In the genomic region with DNA sequence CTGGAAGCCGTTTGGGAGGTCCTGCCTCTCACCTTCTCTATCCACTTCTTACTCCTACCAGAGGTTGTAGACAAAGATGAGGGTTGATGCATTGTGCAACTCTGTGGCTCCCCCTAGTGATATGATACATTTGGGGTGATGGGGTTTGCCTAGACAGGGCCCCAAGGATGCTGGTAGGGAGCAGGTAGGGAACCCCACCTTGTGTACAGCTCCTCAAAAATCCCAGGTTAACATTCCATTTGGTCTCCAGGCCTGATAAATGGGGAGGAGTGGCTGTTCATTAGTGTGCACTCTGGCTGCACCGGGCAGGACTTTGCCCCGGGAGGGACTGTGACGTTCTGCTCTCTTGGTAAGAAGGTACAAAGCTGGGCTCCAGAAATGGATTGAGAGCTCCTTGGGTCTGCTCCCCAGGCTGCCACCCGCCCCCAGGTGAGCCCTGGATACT, we compare ENCODE assay signal across 1 cellular context.
TF ChIP-seq lines count a peak whose summit lies in the region.

No MANE protein-coding gene starts in this region.

TF ChIP-seq in K562, 482 proteins besides CTCF, POLR2A, EP300 and RAD21:
- TF ChIP-seq CEBPG (CRISPR knock-in tag; IDR thresholded peaks at IDR 0.05), result 0 out of 2 replicates have a peak, but pooled peaks have one; percentile 29
- 0 out of 4 replicates have a peak, but pooled peaks of 1 of the 2 experiments have one; percentile 33 for TF ChIP-seq CEBPG (tag; conservative IDR thresholded peaks at IDR 0.05 in 1 of 2, IDR thresholded peaks at IDR 0.05 in 1 of 2)
- peak; percentile 68 for TF ChIP-seq CEBPB (tag; IDR thresholded peaks at IDR 0.05)
- no peak for TF ChIP-seq STAT5A (IDR thresholded peaks at IDR 0.05; ENCODE audit: borderline replicate concordance, low read length)
